ENCODE assay signal across 8 cellular contexts in the genomic region with DNA sequence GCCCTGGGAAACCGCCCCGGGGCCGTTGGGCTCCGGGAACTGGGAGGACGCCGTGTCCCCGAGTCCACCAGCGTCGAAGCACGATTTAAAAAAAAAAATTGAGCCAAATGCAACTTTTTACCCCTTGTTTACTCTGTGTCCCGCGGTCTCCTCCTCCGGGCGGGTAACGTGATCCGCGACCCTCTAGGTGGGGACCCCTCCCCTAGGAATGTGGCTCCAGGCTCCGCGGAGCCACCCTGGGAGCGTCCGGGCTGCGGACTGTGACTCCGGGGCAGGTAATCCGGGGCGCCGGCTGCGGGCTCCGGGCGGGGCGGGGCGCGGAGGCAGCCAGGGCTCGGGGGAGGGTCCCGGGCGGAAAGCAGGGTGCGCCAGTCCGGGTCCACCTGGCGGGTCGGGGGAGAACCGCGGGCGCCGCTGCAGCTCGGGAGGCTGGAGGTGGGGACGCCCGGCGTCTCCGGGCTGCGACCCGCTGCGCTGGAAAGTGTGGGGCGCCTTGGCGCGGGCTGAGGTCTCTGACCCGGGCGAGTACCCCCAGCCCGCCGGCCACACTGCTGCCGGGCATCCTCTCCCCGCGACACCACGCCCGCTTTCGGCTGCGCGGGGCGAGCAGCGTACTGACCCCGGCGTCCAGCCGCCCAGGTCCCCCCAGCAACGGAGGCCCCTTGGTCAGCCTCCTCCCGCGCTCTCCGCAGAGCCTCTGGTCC. TPM values are rescaled to one million over a fixed set of nuclear protein-coding genes. Genes with fewer than 3 reads are reported as not detected.
DNase-seq lines count a peak whose midpoint lies in the region; ATAC-seq and TF ChIP-seq lines count a peak whose summit lies in the region.

No MANE protein-coding gene starts in this region.

- peak overlapping the region; percentile 88 for H2AFZ ChIP-seq in Loucy (ENCODE audit: low read length)

- H3K4me1 ChIP-seq in Loucy (ENCODE audit: insufficient read depth, low read length, poor library complexity, severe bottlenecking) (peaks cover 35% of the 10 kb centered on the region), muscle layer of duodenum (ENCODE audit: control insufficient read depth in 1 of 2, insufficient read depth in 2 of 2, low read length in 2 of 2) (peaks cover 7 to 35% of the 10 kb centered on the region in 2 donors)

- H3K27ac ChIP-seq in muscle layer of duodenum (ENCODE audit: low read length), result peak overlapping the region; percentile 56

- H3K4me3 ChIP-seq in Loucy (ENCODE audit: low read length, poor library complexity, severe bottlenecking) (peak overlapping the region; percentile 86), epithelial cell of esophagus (ENCODE audit: low read length) (peak overlapping the region; percentile 86), muscle layer of duodenum (ENCODE audit: low read depth in 1 of 2, low read length in 2 of 2) (peak overlapping the region; percentile 68 to 98)

- no peaks in the 10 kb centered on the region for H3K9me2 ChIP-seq in Loucy (replicated peaks; ENCODE audit: low read depth, low read length)

- H3K9me3 Mint-ChIP-seq in type B pancreatic cell, result no peaks in the 10 kb centered on the region

- H3K9ac ChIP-seq in Loucy (ENCODE audit: low read depth, low read length, poor library complexity, severe bottlenecking), result peak overlapping the region; percentile 87

- peak overlapping the region; percentile 92 for H3K27ac Mint-ChIP-seq in type B pancreatic cell

- H3K27me3 ChIP-seq in Loucy (ENCODE audit: insufficient read depth, low read length, poor library complexity, severe bottlenecking) (no peaks in the 10 kb centered on the region), muscle layer of duodenum (ENCODE audit: low read depth, low read length) (no peaks in the 10 kb centered on the region)

- peak overlapping the region; percentile 75 for H3K4me2 ChIP-seq in Loucy (ENCODE audit: low read depth, low read length, poor library complexity, severe bottlenecking)

- peaks cover 21% of the 10 kb centered on the region for H3K4me1 Mint-ChIP-seq in type B pancreatic cell (ENCODE audit: unreplicated experiment)

- H3K36me3 ChIP-seq in Loucy (ENCODE audit: insufficient read depth, low read length) (no peaks in the 10 kb centered on the region; the same call in 1 of the 2 replicates), muscle layer of duodenum (ENCODE audit: control insufficient read depth in 1 of 2, insufficient read depth in 2 of 2, low read length in 2 of 2) (peaks cover 0 to 4% of the 10 kb centered on the region in 2 donors)

- H3F3A ChIP-seq in Loucy (ENCODE audit: low read depth), result no peaks in the 10 kb centered on the region

- H3K9me3 ChIP-seq in Loucy (ENCODE audit: insufficient read depth, low read depth, low read length), result no peaks in the 10 kb centered on the region
- no peaks in the 10 kb centered on the region for H3K9me3 ChIP-seq in muscle layer of duodenum (ENCODE audit: control insufficient read depth in 1 of 2, low read length in 2 of 2)

- peaks cover 10% of the 10 kb centered on the region for H3K36me3 Mint-ChIP-seq in type B pancreatic cell

- no peaks in the 10 kb centered on the region for H3K27me3 Mint-ChIP-seq in type B pancreatic cell

- H4K20me1 ChIP-seq in Loucy (ENCODE audit: insufficient read depth, low read length, poor library complexity, severe bottlenecking), result peaks cover 37% of the 10 kb centered on the region

- no peak for ATAC-seq in HG02759 (IDR thresholded peaks at IDR 0.05; ENCODE audit: unreplicated experiment)

- TF ChIP-seq CTCF in Loucy (conservative IDR thresholded peaks at IDR 0.05; ENCODE audit: low read length) (no peak), epithelial cell of esophagus (IDR thresholded peaks at IDR 0.05; ENCODE audit: insufficient read depth, low read depth, low read length, missing control alignments) (no peak), type B pancreatic cell (conservative IDR thresholded peaks at IDR 0.05) (peak; percentile 62)

- DNase-seq in COLO668 (lab: John Stamatoyannopoulos, UW; ENCODE audit: unreplicated experiment) (peak; percentile 33), epithelial cell of esophagus (ENCODE audit: low read depth) (peak; percentile 44), type B pancreatic cell (ENCODE audit: extremely low spot score, unreplicated experiment) (peak; percentile 77), GM19240 (ENCODE audit: insufficient read length, low spot score) (no peak)
- DNase-seq in activated CD8-positive, alpha-beta memory T cell treated with anti-CD3 and anti-CD28 coated beads, Interleukin-2, amount 50 U/mL, for 4 hours, result peak; percentile 32

- peak overlapping the region; percentile 90 for H3K4me3 Mint-ChIP-seq in type B pancreatic cell

- peaks cover 45% of the 10 kb centered on the region for H3K79me2 ChIP-seq in Loucy (ENCODE audit: insufficient read depth, low read length)

RNA-seq across cellular contexts. Expression of gene HELZ, which starts 0.8 kb away (rescaled TPM):
- 55.1 and 57.3 TPM in 2 replicates for total RNA-seq in type B pancreatic cell (ENCODE audit: low replicate concordance)
